In the genomic region with DNA sequence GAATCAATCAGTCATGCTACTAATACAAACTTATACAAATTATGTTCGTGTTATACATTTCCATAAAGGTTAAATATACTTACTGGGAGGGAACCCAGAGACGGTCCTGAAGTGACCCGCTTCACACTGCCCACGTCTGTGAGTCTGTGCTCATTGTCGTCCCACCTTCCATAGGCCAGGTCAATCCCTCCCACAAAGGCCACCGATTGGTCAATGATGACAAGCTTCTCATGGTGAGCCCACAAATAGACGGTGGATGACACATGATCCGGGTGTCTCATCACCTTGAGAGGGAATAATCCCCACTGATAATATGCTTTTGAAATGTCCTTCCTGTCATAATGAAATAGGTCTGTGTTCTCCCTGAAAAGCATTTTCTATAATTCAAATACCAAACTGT, we compare ENCODE assay signal across 22 cellular contexts.
DNase-seq lines count a peak whose midpoint lies in the region; ATAC-seq and TF ChIP-seq lines count a peak whose summit lies in the region.
"Had no signal": no experiment of that assay in that cellular context is flagged by ENCODE, and none has a peak within 500 bp of the region (broad histone marks: within the 10 kb centered on the region; RNA-seq: fewer than 3 reads in every experiment).

No MANE protein-coding gene starts in this region.

- H3K36me3 ChIP-seq in right atrium auricular region: peaks cover 39% of the 10 kb centered on the region
- H3K36me3 ChIP-seq in upper lobe of left lung: no peaks in the 10 kb centered on the region
- H3K36me3 ChIP-seq: HAP-1 had no signal

- H3K9me3 ChIP-seq in right atrium auricular region (no peaks in the 10 kb centered on the region), upper lobe of left lung (no peaks in the 10 kb centered on the region)
- H3K9me3 ChIP-seq: HAP-1 had no signal

- ATAC-seq in upper lobe of left lung (ENCODE audit: low FRiP score in 2 of 2): no peak
- ATAC-seq: GM23338, SK-N-SH treated with all-trans-retinoic acid at 6 μM for 48 hours had no signal

- H3K27me3 ChIP-seq in right atrium auricular region (no peaks in the 10 kb centered on the region), upper lobe of left lung (no peaks in the 10 kb centered on the region)

- 83 to 84% methylated on average over 8 of the region's 8 CpGs for WGBS in upper lobe of left lung, 2 donors

- intact Hi-C loops in activated CD4-positive, alpha-beta T cell treated with anti-CD3 and anti-CD28 coated beads, Interleukin-2, amount 10 ng/mL, durations not matched to agents 24 days and 14 days (cut with micrococcal nuclease): no loop called here

- peak overlapping the region; percentile 66 to 71 for H3K27ac ChIP-seq in right atrium auricular region
- H3K27ac ChIP-seq in upper lobe of left lung: no peak overlapping the region
- H3K27ac ChIP-seq: PC-9 had no signal

- no peak overlapping the region for H3K4me3 ChIP-seq in epithelial cell of esophagus (ENCODE audit: low read length)
- no peak overlapping the region for H3K4me3 ChIP-seq in right atrium auricular region
- H3K4me3 ChIP-seq in upper lobe of left lung: no peak overlapping the region
- H3K4me3 ChIP-seq: GM23338, HAP-1, PC-9 had no signal

- H3K4me1 ChIP-seq in right atrium auricular region: peaks cover 0 to 14% of the 10 kb centered on the region in 2 donors
- H3K4me1 ChIP-seq in upper lobe of left lung: no peaks in the 10 kb centered on the region
- H3K4me1 ChIP-seq: HAP-1 had no signal

- DNase-seq in NCI-H524 (lab: John Stamatoyannopoulos, UW) (peak; percentile 75 to 94), epithelial cell of esophagus (ENCODE audit: low read depth) (peak; percentile 6), right atrium auricular region (ENCODE audit: low spot score) (no peak), MV-4-11 (lab: John Stamatoyannopoulos, UW) (no peak), GM13977 (ENCODE audit: low spot score) (no peak), upper lobe of left lung (no peak)
- DNase-seq in activated CD4-positive, alpha-beta T cell treated with anti-CD3 and anti-CD28 coated beads, Interleukin-2, amount 10 ng/mL, durations not matched to agents 24 days and 14 days: no peak
- DNase-seq: CD4-positive, CD25-positive, alpha-beta regulatory T cell; COR-L47; DMS79 treated with DMSO at 0.1 percent for 48 hours; Karpas-422; NCI-H1694; NCI-H2081; NCI-H2171 treated with DMSO at 0.1 percent for 48 hours; NCI-H69; PC-9; RPMI8226; SIG-M5 had no signal

- H3K4me3 Mint-ChIP-seq in activated CD4-positive, alpha-beta T cell treated with anti-CD3 and anti-CD28 coated beads, Interleukin-2, amount 10 ng/mL, durations not matched to agents 24 days and 14 days: no peak overlapping the region
- H3K4me3 Mint-ChIP-seq: CD4-positive, CD25-positive, alpha-beta regulatory T cell; GM23338; IgD-negative memory B cell had no signal

- no peak for TF ChIP-seq EP300 in upper lobe of left lung (IDR thresholded peaks at IDR 0.05)

- no peak for TF ChIP-seq CTCF in epithelial cell of esophagus (IDR thresholded peaks at IDR 0.05; ENCODE audit: insufficient read depth, low read depth, low read length, missing control alignments)
- TF ChIP-seq CTCF in right atrium auricular region (IDR thresholded peaks at IDR 0.05): no peak
- no peak for TF ChIP-seq CTCF in GM13977 (IDR thresholded peaks at IDR 0.05; ENCODE audit: extremely low read depth, insufficient read depth, missing control alignments)
- no peak for TF ChIP-seq CTCF in upper lobe of left lung (IDR thresholded peaks at IDR 0.05)

- in situ Hi-C loops in GM13977 (cut with MboI; ENCODE audit: low pct_unique_long_range_greater_than_20kb, low sequenced_read_pairs, unreplicated experiment): no loop called here

- H3K9me3 Mint-ChIP-seq in activated CD4-positive, alpha-beta T cell treated with anti-CD3 and anti-CD28 coated beads, Interleukin-2, amount 10 ng/mL, durations not matched to agents 24 days and 14 days: no peaks in the 10 kb centered on the region
- H3K9me3 Mint-ChIP-seq: GM23338, IgD-negative memory B cell had no signal

- H3K36me3 Mint-ChIP-seq in activated CD4-positive, alpha-beta T cell treated with anti-CD3 and anti-CD28 coated beads, Interleukin-2, amount 10 ng/mL, durations not matched to agents 24 days and 14 days (ENCODE audit: low read depth): no peaks in the 10 kb centered on the region
- H3K36me3 Mint-ChIP-seq: CD4-positive, CD25-positive, alpha-beta regulatory T cell had no signal

- peaks cover 16% of the 10 kb centered on the region for H3K27me3 Mint-ChIP-seq in activated CD4-positive, alpha-beta T cell treated with anti-CD3 and anti-CD28 coated beads, Interleukin-2, amount 10 ng/mL, durations not matched to agents 24 days and 14 days
- H3K27me3 Mint-ChIP-seq: IgD-negative memory B cell had no signal

- TF ChIP-seq POLR2A in upper lobe of left lung (IDR thresholded peaks at IDR 0.05): no peak

- no peak overlapping the region for H3K27ac Mint-ChIP-seq in activated CD4-positive, alpha-beta T cell treated with anti-CD3 and anti-CD28 coated beads, Interleukin-2, amount 10 ng/mL, durations not matched to agents 24 days and 14 days
- H3K27ac Mint-ChIP-seq: CD4-positive, CD25-positive, alpha-beta regulatory T cell; GM23338; IgD-negative memory B cell had no signal

- no peaks in the 10 kb centered on the region for H3K4me1 Mint-ChIP-seq in activated CD4-positive, alpha-beta T cell treated with anti-CD3 and anti-CD28 coated beads, Interleukin-2, amount 10 ng/mL, durations not matched to agents 24 days and 14 days
- H3K4me1 Mint-ChIP-seq: GM23338 had no signal

Comparison
In these comparisons a context has a peak if more than half of its experiments do, and no peak if none do; other contexts are left out.
1. DNase-seq: peak in NCI-H524 (2 of 2) and epithelial cell of esophagus (single experiment); none in right atrium auricular region (single experiment), MV-4-11 (single experiment), GM13977 (single experiment), activated CD4-positive, alpha-beta T cell treated with anti-CD3 and anti-CD28 coated beads, Interleukin-2, amount 10 ng/mL, durations not matched to agents 24 days and 14 days (single experiment) and upper lobe of left lung (0 of 2).
2. H3K27ac ChIP-seq: peak in right atrium auricular region (2 of 2); none in upper lobe of left lung (0 of 4).